Comparison of ENCODE assay signal across 8 cellular contexts in genomic region chr3:12891985-12892839, GRCh38. TPM values are rescaled to one million over a fixed set of nuclear protein-coding genes. Genes with fewer than 3 reads are reported as not detected.
DNase-seq lines count a peak whose midpoint lies in the region; ATAC-seq, FAIRE-seq and TF ChIP-seq lines count a peak whose summit lies in the region.

No MANE protein-coding gene starts in this region.

- peak; percentile 53 for DNase-seq in AG10803 (ENCODE audit: low read depth)
- peak; percentile 65 to 68 for DNase-seq in HAP-1 (ENCODE audit: low spot score in 2 of 2)
- DNase-seq in NCI-H526 treated with DMSO at 0.1 percent for 48 hours (lab: John Stamatoyannopoulos, UW) = peak; percentile 48
- DNase-seq in activated CD4-positive, alpha-beta memory T cell treated with anti-CD3 and anti-CD28 coated beads, Interleukin-2, amount 10 ng/mL, durations not matched to agents 7 days and 5 days = peak; percentile 38
- DNase-seq in endothelial cell of umbilical vein (ENCODE audit: low read depth, low spot score) = peak; percentile 57

- no peak for TF ChIP-seq POLR2A in endothelial cell of umbilical vein (IDR thresholded peaks at IDR 0.05; ENCODE audit: low read depth, low read length)

- in situ Hi-C loops in HAP-1 (cut with MboI; ENCODE audit: low sequenced_read_pairs) = loop anchor here (25.0 kb wide), 1 partner anchor 755 kb away; no protein-coding TSS in a partner anchor

- H3K27ac ChIP-seq in endothelial cell of umbilical vein (ENCODE audit: insufficient read depth, low read depth, low read length) (no peak overlapping the region), mucosa of rectum (ENCODE audit: low read depth in 2 of 2, low read length in 2 of 2) (no peak overlapping the region), subcutaneous abdominal adipose tissue (ENCODE audit: low read depth, low read length) (no peak overlapping the region)

- no peak for ATAC-seq in GM18858 (IDR thresholded peaks at IDR 0.05; ENCODE audit: unreplicated experiment)

- H3K36me3 ChIP-seq in HAP-1 (replicated peaks) (no peaks in the 10 kb centered on the region), endothelial cell of umbilical vein (ENCODE audit: control insufficient read depth in 2 of 2, extremely low read depth in 1 of 2, insufficient read depth in 2 of 2, low read length in 2 of 2) (no peaks in the 10 kb centered on the region), mucosa of rectum (ENCODE audit: control insufficient read depth in 2 of 2, insufficient read depth in 2 of 2, low read length in 2 of 2) (no peaks in the 10 kb centered on the region), subcutaneous abdominal adipose tissue (ENCODE audit: control insufficient read depth in 5 of 5, insufficient read depth in 5 of 5, low read length in 5 of 5) (peaks cover 0 to 1% (median 0%) of the 10 kb centered on the region in 5 donors)

- no peak overlapping the region for H3K4me2 ChIP-seq in endothelial cell of umbilical vein (ENCODE audit: insufficient read depth, low read length)

- CTCF ChIA-PET in activated CD4-positive, alpha-beta memory T cell treated with anti-CD3 and anti-CD28 coated beads, Interleukin-2, amount 10 ng/mL, durations not matched to agents 7 days and 5 days (lab: Charles Lee) = interaction anchor here (0.7 to 2.6 kb wide), 14 partner anchors 8 to 246 kb away, joined by 3 to 14 read pairs (median 4); partner anchors contain the start of gene RPL32
- CTCF ChIA-PET in endothelial cell of umbilical vein (lab: Charles Lee) = interaction anchor here (0.6 to 7.3 kb wide), 27 partner anchors 11 to 229 kb away, joined by 3 to 80 read pairs (median 4); partner anchors contain the start of gene RPL32

- H3K27me3 ChIP-seq in HAP-1 (ENCODE audit: low read depth) (peaks cover 29% of the 10 kb centered on the region), endothelial cell of umbilical vein (ENCODE audit: control insufficient read depth in 2 of 2, insufficient read depth in 2 of 2, low read length in 2 of 2) (peaks cover 7 to 9% of the 10 kb centered on the region in 2 experiments), mucosa of rectum (ENCODE audit: control insufficient read depth in 2 of 2, insufficient read depth in 2 of 2, low read length in 2 of 2) (peaks cover 0 to 11% of the 10 kb centered on the region in 2 donors), subcutaneous abdominal adipose tissue (ENCODE audit: control insufficient read depth in 5 of 5, insufficient read depth in 4 of 5, low read length in 5 of 5) (peaks cover 0 to 4% (median 3%) of the 10 kb centered on the region in 5 donors)

- peaks cover 40% of the 10 kb centered on the region for H3K27me3 Mint-ChIP-seq in activated CD4-positive, alpha-beta memory T cell treated with anti-CD3 and anti-CD28 coated beads, Interleukin-2, amount 10 ng/mL, durations not matched to agents 7 days and 5 days

- H4K20me1 ChIP-seq in endothelial cell of umbilical vein (replicated peaks; ENCODE audit: control insufficient read depth, extremely low read depth, insufficient read depth, low read length) = no peaks in the 10 kb centered on the region

- BruUV-seq in endothelial cell of umbilical vein (replicated peaks; lab: Mats Ljungman, UMichigan) = no TSS peak

- H3K4me1 ChIP-seq in HAP-1 (peaks cover 5% of the 10 kb centered on the region; the same call in 1 of the 2 replicates), endothelial cell of umbilical vein (ENCODE audit: control insufficient read depth, extremely low read depth, insufficient read depth, low read length) (no peaks in the 10 kb centered on the region), mucosa of rectum (ENCODE audit: control insufficient read depth in 2 of 2, insufficient read depth in 2 of 2, low read length in 2 of 2) (peaks cover 2 to 3% of the 10 kb centered on the region in 2 donors), subcutaneous abdominal adipose tissue (ENCODE audit: control insufficient read depth in 5 of 5, insufficient read depth in 5 of 5, low read length in 5 of 5) (peaks cover 10 to 36% (median 27%) of the 10 kb centered on the region in 5 donors)

- no peaks in the 10 kb centered on the region for H3K9me1 ChIP-seq in endothelial cell of umbilical vein (replicated peaks; ENCODE audit: control insufficient read depth, extremely low read depth, insufficient read depth, low read length)

- intact Hi-C loops in endothelial cell of umbilical vein (cut with micrococcal nuclease) = loop anchor here (1.0 to 2.0 kb wide), 7 partner anchors 15 to 186 kb away; partner anchors contain the start of gene RPL32

- peak overlapping the region; percentile 51 for H2AFZ ChIP-seq in endothelial cell of umbilical vein (ENCODE audit: low read depth, low read length)

- H3K4me3 ChIP-seq in AG10803 (ENCODE audit: low read length) (peak overlapping the region; percentile 33; the same call in 1 of the 2 replicates), HAP-1 (no peak overlapping the region), endothelial cell of umbilical vein (replicated peaks in 1 of 3; ENCODE audit: insufficient read depth in 1 of 3, low read depth in 1 of 3, low read length in 3 of 3) (no peak overlapping the region), mucosa of rectum (ENCODE audit: low read length in 2 of 2) (peak overlapping the region; percentile 19 to 53), subcutaneous abdominal adipose tissue (ENCODE audit: low read depth in 1 of 5, low read length in 5 of 5) (peak overlapping the region; percentile 30 to 69 (median 36))

- peak; percentile 90 for FAIRE-seq in endothelial cell of umbilical vein (lab: Jason Lieb, UNC)

- H3K4me3 Mint-ChIP-seq in activated CD4-positive, alpha-beta memory T cell treated with anti-CD3 and anti-CD28 coated beads, Interleukin-2, amount 10 ng/mL, durations not matched to agents 7 days and 5 days = no peak overlapping the region

- no peaks in the 10 kb centered on the region for H3K9me3 Mint-ChIP-seq in activated CD4-positive, alpha-beta memory T cell treated with anti-CD3 and anti-CD28 coated beads, Interleukin-2, amount 10 ng/mL, durations not matched to agents 7 days and 5 days

- dilution Hi-C loops in endothelial cell of umbilical vein (cut with MboI; ENCODE audit: extremely low pct_ligation_motif_present, low sequenced_read_pairs) = no loop called here

- TF ChIP-seq CTCF in AG10803 (conservative IDR thresholded peaks at IDR 0.05; ENCODE audit: low read length) (peak; percentile 91), endothelial cell of umbilical vein (IDR thresholded peaks at IDR 0.05; ENCODE audit: extremely low read depth in 1 of 2, insufficient read depth in 1 of 2, low read depth in 1 of 2, low read length in 2 of 2) (peak; percentile 69 to 76)

- H3K9me3 ChIP-seq in HAP-1 (no peaks in the 10 kb centered on the region), endothelial cell of umbilical vein (replicated peaks; ENCODE audit: control insufficient read depth, insufficient read depth, low read length) (no peaks in the 10 kb centered on the region), mucosa of rectum (ENCODE audit: control insufficient read depth in 2 of 2, low read length in 2 of 2) (no peaks in the 10 kb centered on the region), subcutaneous abdominal adipose tissue (ENCODE audit: control insufficient read depth in 5 of 5, low read length in 5 of 5) (no peaks in the 10 kb centered on the region)

- no peaks in the 10 kb centered on the region for H3K36me3 Mint-ChIP-seq in activated CD4-positive, alpha-beta memory T cell treated with anti-CD3 and anti-CD28 coated beads, Interleukin-2, amount 10 ng/mL, durations not matched to agents 7 days and 5 days (ENCODE audit: low read depth)

- H3K9ac ChIP-seq in endothelial cell of umbilical vein (replicated peaks; ENCODE audit: extremely low read depth, insufficient read depth, low read length) (no peak overlapping the region), mucosa of rectum (ENCODE audit: low read depth in 1 of 2, low read length in 2 of 2) (peak overlapping the region in 1 of 2 donors; percentile 6), subcutaneous abdominal adipose tissue (ENCODE audit: low read length in 5 of 5) (peak overlapping the region in 2 of 5 donors; percentile 13 to 26)

- no peaks in the 10 kb centered on the region for H3K79me2 ChIP-seq in endothelial cell of umbilical vein (ENCODE audit: control insufficient read depth, insufficient read depth, low read length)

- H3K4me1 Mint-ChIP-seq in activated CD4-positive, alpha-beta memory T cell treated with anti-CD3 and anti-CD28 coated beads, Interleukin-2, amount 10 ng/mL, durations not matched to agents 7 days and 5 days = peaks cover 6% of the 10 kb centered on the region

- H3K27ac Mint-ChIP-seq in activated CD4-positive, alpha-beta memory T cell treated with anti-CD3 and anti-CD28 coated beads, Interleukin-2, amount 10 ng/mL, durations not matched to agents 7 days and 5 days = no peak overlapping the region

- POLR2A ChIA-PET in activated CD4-positive, alpha-beta memory T cell treated with anti-CD3 and anti-CD28 coated beads, Interleukin-2, amount 10 ng/mL, durations not matched to agents 7 days and 5 days (lab: Charles Lee) = interaction anchor here (1.2 kb wide), 1 partner anchor 13 kb away, joined by 3 read pairs; no protein-coding TSS in a partner anchor
- POLR2A ChIA-PET in endothelial cell of umbilical vein (lab: Charles Lee) = interaction anchor here (0.6 kb wide), 1 partner anchor 171 kb away, joined by 5 read pairs; no protein-coding TSS in a partner anchor

TF ChIP-seq in endothelial cell of umbilical vein, 7 proteins besides CTCF, POLR2A, EP300 and RAD21 (continues in another document):
- TF ChIP-seq GATA2 (IDR thresholded peaks at IDR 0.05; ENCODE audit: insufficient read depth, insufficient read length, low read depth, low read length) (no peak), JUN (IDR thresholded peaks at IDR 0.05; ENCODE audit: borderline replicate concordance, insufficient read depth, insufficient read length, low read depth) (no peak), FOS (IDR thresholded peaks at IDR 0.05; ENCODE audit: borderline replicate concordance, insufficient read depth, low read length) (no peak), MYC (IDR thresholded peaks at IDR 0.05; ENCODE audit: low read depth, low read length) (no peak)
- TF ChIP-seq, protein P1, sequence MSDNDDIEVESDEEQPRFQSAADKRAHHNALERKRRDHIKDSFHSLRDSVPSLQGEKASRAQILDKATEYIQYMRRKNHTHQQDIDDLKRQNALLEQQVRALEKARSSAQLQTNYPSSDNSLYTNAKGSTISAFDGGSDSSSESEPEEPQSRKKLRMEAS (IDR thresholded peaks at IDR 0.05; ENCODE audit: insufficient read depth, insufficient read length) = no peak

RNA-seq across cellular contexts. Expression of gene RPL32, which starts 50.8 kb away (rescaled TPM):
- 1,000 to 10,000 TPM; 1,634 to 1,730 TPM for total RNA-seq in activated CD4-positive, alpha-beta memory T cell treated with anti-CD3 and anti-CD28 coated beads, Interleukin-2, amount 10 ng/mL, durations not matched to agents 7 days and 5 days
- 1,569 and 1,588 TPM in 2 replicates for total RNA-seq in endothelial cell of umbilical vein
- polyA plus RNA-seq in endothelial cell of umbilical vein = 1,075 and 1,147 TPM in 2 replicates
- 2,635 and 2,809 TPM in 2 replicates for polyA plus RNA-seq in endothelial cell of umbilical vein (2011; cell fraction: cytosol; rRNA removed)
- 625 and 809 TPM in 2 replicates for polyA plus RNA-seq in endothelial cell of umbilical vein (2011; cell fraction: nucleus; rRNA removed)
- polyA plus RNA-seq in endothelial cell of umbilical vein (2012) = 2,664 and 2,727 TPM in 2 replicates
- 900 and 946 TPM in 2 replicates for polyA minus RNA-seq in endothelial cell of umbilical vein
- polyA minus RNA-seq in endothelial cell of umbilical vein (2011; cell fraction: cytosol; rRNA and poly(A)+ RNA removed) = 1,391 TPM
- polyA minus RNA-seq in endothelial cell of umbilical vein (2011; cell fraction: nucleus; rRNA and poly(A)+ RNA removed) = 141 and 162 TPM in 2 replicates

Comparison
In these comparisons a context has a peak if more than half of its experiments do, and no peak if none do; other contexts are left out.
1. H3K4me3 ChIP-seq: peak in AG10803 (single experiment), mucosa of rectum (2 of 2) and subcutaneous abdominal adipose tissue (5 of 5); none in HAP-1 (single experiment) and endothelial cell of umbilical vein (0 of 3).
2. Peak in every context shown above with its lines, with median percentiles within 50 percentile points of each other: DNase-seq.